Comparison of ENCODE assay signal across 11 cellular contexts in genomic region chr10:88392222-88392621, GRCh38.
DNase-seq lines count a peak whose midpoint lies in the region; ATAC-seq and TF ChIP-seq lines count a peak whose summit lies in the region.
"Had no signal": no experiment of that assay in that cellular context is flagged by ENCODE, and none has a peak within 500 bp of the region (broad histone marks: within the 10 kb centered on the region; RNA-seq: fewer than 3 reads in every experiment).

No MANE protein-coding gene starts in this region.

- H2AFZ ChIP-seq in mammary epithelial cell (ENCODE audit: low read depth, low read length) (peak overlapping the region; percentile 72), OCI-LY7 (ENCODE audit: low read length) (peak overlapping the region; percentile 85)

- dilution Hi-C loops in mammary epithelial cell (cut with HindIII; ENCODE audit: low sequenced_read_pairs), result no loop called here

- no peak overlapping the region for H3K9ac ChIP-seq in mammary epithelial cell (ENCODE audit: insufficient read depth, low read length)
- H3K9ac ChIP-seq: BLaER1 had no signal

- H3K27ac ChIP-seq in mammary epithelial cell (ENCODE audit: insufficient read depth, low read depth, low read length), result no peak overlapping the region
- peak overlapping the region; percentile 68 for H3K27ac ChIP-seq in OCI-LY7 (ENCODE audit: low read depth, low read length, poor library complexity, severe bottlenecking)
- H3K27ac ChIP-seq: BLaER1, SK-N-MC had no signal

- no peaks in the 10 kb centered on the region for H3K27me3 ChIP-seq in mammary epithelial cell (ENCODE audit: insufficient read depth, low read length)
- H3K27me3 ChIP-seq: BLaER1 had no signal

- POLR2A ChIA-PET in MCF 10A (lab: Yijun Ruan, JAX) (interaction anchor here (0.5 to 2.2 kb wide), 5 partner anchors 67 to 531 kb away, joined by 3 to 9 read pairs (median 4); no protein-coding TSS in a partner anchor), OCI-LY7 (lab: Charles Lee) (interaction anchor here (0.7 to 2.0 kb wide), 18 partner anchors 9 to 533 kb away, joined by 3 to 15 read pairs (median 3); partner anchors contain the start of genes KLLN and PTEN)

- H3K79me2 ChIP-seq in mammary epithelial cell (ENCODE audit: insufficient read depth, low read length), result no peaks in the 10 kb centered on the region
- H3K79me2 ChIP-seq in OCI-LY7 (ENCODE audit: insufficient read depth, low read depth, low read length), result no peaks in the 10 kb centered on the region

- DNase-seq in mammary epithelial cell (peak; percentile 19), MCF 10A (ENCODE audit: unreplicated experiment) (no peak), OCI-LY7 (ENCODE audit: low spot score) (peak; percentile 80), NCI-H1417 (lab: John Stamatoyannopoulos, UW) (no peak), ACHN (no peak), amygdala (lab: John Stamatoyannopoulos, UW) (no peak)
- DNase-seq in stimulated activated naive CD8-positive, alpha-beta T cell treated with anti-CD3 and anti-CD28 coated beads, Interleukin-15, amount 100 ng/mL, for 72 hours, result no peak

- WGBS in mammary epithelial cell (ENCODE audit: low coverage, missing lambda C conversion rate), result 20% methylated on average over 1 of the region's 1 CpG

- no peak overlapping the region for H3K4me3 ChIP-seq in mammary epithelial cell (replicated peaks in 1 of 3; ENCODE audit: insufficient read depth in 1 of 3, low read depth in 2 of 3, low read length in 3 of 3)
- peak overlapping the region; percentile 28 for H3K4me3 ChIP-seq in OCI-LY7 (ENCODE audit: low read depth, low read length, poor library complexity, severe bottlenecking)
- H3K4me3 ChIP-seq: BLaER1, SK-N-MC had no signal

- no peaks in the 10 kb centered on the region for H3K36me3 Mint-ChIP-seq in MCF 10A (ENCODE audit: insufficient read depth, unreplicated experiment)
- H3K36me3 Mint-ChIP-seq: brain had no signal

- H3K27ac Mint-ChIP-seq in MCF 10A (ENCODE audit: low read depth, unreplicated experiment), result no peak overlapping the region
- H3K27ac Mint-ChIP-seq in stimulated activated naive CD8-positive, alpha-beta T cell treated with anti-CD3 and anti-CD28 coated beads, Interleukin-15, amount 100 ng/mL, for 72 hours, result no peak overlapping the region

- H3K27me3 Mint-ChIP-seq in MCF 10A (ENCODE audit: insufficient read depth, unreplicated experiment), result no peaks in the 10 kb centered on the region
- H3K27me3 Mint-ChIP-seq in stimulated activated naive CD8-positive, alpha-beta T cell treated with anti-CD3 and anti-CD28 coated beads, Interleukin-15, amount 100 ng/mL, for 72 hours, result no peaks in the 10 kb centered on the region

- in situ Hi-C loops in mammary epithelial cell (cut with MboI; ENCODE audit: low sequenced_read_pairs in 2 of 2), result no loop called here
- in situ Hi-C loops in ACHN (cut with HindIII; ENCODE audit: low pct_ligation_motif_present, low pct_unique_long_range_greater_than_20kb, low sequenced_read_pairs), result no loop called here

- H3K36me3 ChIP-seq in mammary epithelial cell (ENCODE audit: insufficient read depth, low read length) (no peaks in the 10 kb centered on the region), OCI-LY7 (ENCODE audit: insufficient read depth, low read length) (peaks cover 3% of the 10 kb centered on the region; the same call in 1 of the 2 replicates)
- H3K36me3 ChIP-seq: BLaER1 had no signal

- H4K20me1 ChIP-seq in mammary epithelial cell (ENCODE audit: insufficient read depth, low read length) (no peaks in the 10 kb centered on the region), OCI-LY7 (ENCODE audit: insufficient read depth, low read length) (no peaks in the 10 kb centered on the region)
- H4K20me1 ChIP-seq: BLaER1 had no signal

- H3K9me3 ChIP-seq in mammary epithelial cell (replicated peaks; ENCODE audit: insufficient read depth, low read length), result peaks cover 4% of the 10 kb centered on the region
- H3K9me3 ChIP-seq in OCI-LY7 (ENCODE audit: low read length), result peaks cover 28% of the 10 kb centered on the region

- CTCF ChIA-PET in mammary epithelial cell (lab: Charles Lee; ENCODE audit: low non-redundant PET) (interaction anchor here (0.6 kb wide), 1 partner anchor 10 kb away, joined by 7 read pairs; no protein-coding TSS in a partner anchor), MCF 10A (lab: Yijun Ruan, JAX) (interaction anchor here (0.6 to 1.7 kb wide), 6 partner anchors 12 to 995 kb away, joined by 4 to 5 read pairs (median 4); no protein-coding TSS in a partner anchor), OCI-LY7 (lab: Charles Lee; ENCODE audit: unreplicated experiment) (interaction anchor here (0.6 to 0.9 kb wide), 3 partner anchors 10 to 531 kb away, joined by 3 read pairs; no protein-coding TSS in a partner anchor)

- H3K4me1 ChIP-seq in mammary epithelial cell (ENCODE audit: insufficient read depth, low read length) (no peaks in the 10 kb centered on the region), OCI-LY7 (ENCODE audit: insufficient read depth, low read length, poor library complexity, severe bottlenecking) (peaks cover 55% of the 10 kb centered on the region)

- peaks cover 13% of the 10 kb centered on the region for H3K9me3 Mint-ChIP-seq in MCF 10A (ENCODE audit: unreplicated experiment)
- peaks cover 0 to 15% of the 10 kb centered on the region in 2 donors for H3K9me3 Mint-ChIP-seq in stimulated activated naive CD8-positive, alpha-beta T cell treated with anti-CD3 and anti-CD28 coated beads, Interleukin-15, amount 100 ng/mL, for 72 hours

- no peak overlapping the region for H3K4me3 Mint-ChIP-seq in MCF 10A (ENCODE audit: unreplicated experiment)
- no peak overlapping the region for H3K4me3 Mint-ChIP-seq in stimulated activated naive CD8-positive, alpha-beta T cell treated with anti-CD3 and anti-CD28 coated beads, Interleukin-15, amount 100 ng/mL, for 72 hours
- H3K4me3 Mint-ChIP-seq: brain had no signal

- H3K4me2 ChIP-seq in mammary epithelial cell (ENCODE audit: insufficient read depth, low read depth, low read length) (no peak overlapping the region), OCI-LY7 (ENCODE audit: low read length) (peak overlapping the region; percentile 57)
- H3K4me2 ChIP-seq: BLaER1 had no signal

- no peaks in the 10 kb centered on the region for H3K4me1 Mint-ChIP-seq in MCF 10A (ENCODE audit: insufficient read depth, unreplicated experiment)
- peaks cover 13% of the 10 kb centered on the region for H3K4me1 Mint-ChIP-seq in stimulated activated naive CD8-positive, alpha-beta T cell treated with anti-CD3 and anti-CD28 coated beads, Interleukin-15, amount 100 ng/mL, for 72 hours
- H3K4me1 Mint-ChIP-seq: brain had no signal

- BruUV-seq in mammary epithelial cell (replicated peaks; lab: Mats Ljungman, UMichigan) (no TSS peak), MCF 10A (replicated peaks; lab: Mats Ljungman, UMichigan) (no TSS peak), OCI-LY7 (replicated peaks; lab: Mats Ljungman, UMichigan) (no TSS peak)

- peak; percentile 83 for ATAC-seq in HG02973 (IDR thresholded peaks at IDR 0.05; ENCODE audit: unreplicated experiment)
- peak; percentile 90 for ATAC-seq in stimulated activated naive CD8-positive, alpha-beta T cell treated with anti-CD3 and anti-CD28 coated beads, Interleukin-15, amount 100 ng/mL, for 72 hours

- no peaks in the 10 kb centered on the region for H3K9me2 ChIP-seq in OCI-LY7 (ENCODE audit: insufficient read depth, low read length)

- TF ChIP-seq CTCF in mammary epithelial cell (conservative IDR thresholded peaks at IDR 0.05 in 1 of 2, IDR thresholded peaks at IDR 0.05 in 1 of 2; ENCODE audit: extremely low read depth in 1 of 2, insufficient read depth in 1 of 2, low read depth in 1 of 2, low read length in 2 of 2), result no peak
- no peak for TF ChIP-seq CTCF in MCF 10A (IDR thresholded peaks at IDR 0.05; ENCODE audit: unreplicated experiment)
- TF ChIP-seq CTCF in OCI-LY7 (conservative IDR thresholded peaks at IDR 0.05; ENCODE audit: low read length), result no peak

- intact Hi-C loops in mammary epithelial cell (cut with micrococcal nuclease), result no loop called here
- intact Hi-C loops in MCF 10A (cut with micrococcal nuclease), result no loop called here
- intact Hi-C loops in OCI-LY7 (cut with micrococcal nuclease; ENCODE audit: unreplicated experiment), result no loop called here

Comparison
In these comparisons a context has a peak if more than half of its experiments do, and no peak if none do; other contexts are left out.
1. DNase-seq: peak in mammary epithelial cell (single experiment) and OCI-LY7 (single experiment); none in MCF 10A (single experiment), stimulated activated naive CD8-positive, alpha-beta T cell treated with anti-CD3 and anti-CD28 coated beads, Interleukin-15, amount 100 ng/mL, for 72 hours (0 of 2), NCI-H1417 (0 of 3), ACHN (single experiment) and amygdala (0 of 56).